In genomic region chr22:23399367-23400285, GRCh38 we compare ENCODE assay signal across 18 cellular contexts.
DNase-seq lines count a peak whose midpoint lies in the region; ATAC-seq, FAIRE-seq and TF ChIP-seq lines count a peak whose summit lies in the region.
"Had no signal": no experiment of that assay in that cellular context is flagged by ENCODE, and none has a peak within 500 bp of the region (broad histone marks: within the 10 kb centered on the region; RNA-seq: fewer than 3 reads in every experiment).

No MANE protein-coding gene starts in this region.

- H2BK12ac ChIP-seq in trophoblast cell (ENCODE audit: low read length) = peak overlapping the region; percentile 27

- DNase-seq in Right ventricle myocardium inferior (ENCODE audit: missing footprints) (peak; percentile 17), heart right ventricle (no peak), kidney (peak; percentile 80), trophoblast cell (peak in 1 of 2 donors; percentile 34), NCI-H2196 (lab: John Stamatoyannopoulos, UW; ENCODE audit: unreplicated experiment) (no peak)
- no peak for DNase-seq in activated CD8-positive, alpha-beta memory T cell treated with anti-CD3 and anti-CD28 coated beads, Interleukin-2, amount 50 U/mL, for 48 hours
- DNase-seq: CD4-positive, CD25-positive, alpha-beta regulatory T cell; KBM-7; NCI-H1048; NCI-H1694; NCI-H345; NCI-H526 treated with DMSO at 0.1 percent for 48 hours; OCI-M1 had no signal

- TF ChIP-seq CTCF in heart right ventricle (IDR thresholded peaks at IDR 0.05) = no peak
- no peak for TF ChIP-seq CTCF in kidney (IDR thresholded peaks at IDR 0.05; ENCODE audit: borderline replicate concordance, extremely low read depth, insufficient read depth)

- H2BK5ac ChIP-seq in trophoblast cell (ENCODE audit: low read depth, low read length, poor library complexity) = no peak overlapping the region

- H2BK120ac ChIP-seq in trophoblast cell (ENCODE audit: insufficient read depth, low read length, poor library complexity) = no peak overlapping the region

- H3K14ac ChIP-seq in trophoblast cell (ENCODE audit: low read length) = peak overlapping the region; percentile 27

- H3K27me3 ChIP-seq in heart right ventricle = peaks cover 0 to 29% (median 11%) of the 10 kb centered on the region in 7 donors
- H3K27me3 ChIP-seq in trophoblast cell (ENCODE audit: insufficient read depth, low read length) = no peaks in the 10 kb centered on the region

- peaks cover 0 to 6% (median 0%) of the 10 kb centered on the region in 9 donors for H3K4me1 ChIP-seq in heart right ventricle
- peaks cover 0 to 2% of the 10 kb centered on the region in 2 donors for H3K4me1 ChIP-seq in kidney (ENCODE audit: control insufficient read depth in 1 of 2, insufficient read depth in 1 of 2, low read depth in 1 of 2, low read length in 2 of 2)
- H3K4me1 ChIP-seq in trophoblast cell (ENCODE audit: control insufficient read depth in 1 of 2, insufficient read depth in 2 of 2, low read length in 2 of 2) = peaks cover 30 to 37% of the 10 kb centered on the region in 2 experiments

- no peak overlapping the region for H3K23ac ChIP-seq in trophoblast cell (ENCODE audit: low read length)

- peak overlapping the region; percentile 44 for H3K18ac ChIP-seq in trophoblast cell (ENCODE audit: low read length)

- no peak overlapping the region for H4K12ac ChIP-seq in trophoblast cell (ENCODE audit: low read depth, low read length)

- H4K91ac ChIP-seq in trophoblast cell (ENCODE audit: low read depth, low read length) = peak overlapping the region; percentile 47

- 80 to 83% methylated on average over 46 of the region's 46 CpGs for WGBS in heart right ventricle, 2 donors
- no CpG with 5 or more reads among the region's 46 CpGs for WGBS in trophoblast cell (ENCODE audit: extremely low coverage, insufficient coverage, insufficient read length)

- H3K27ac ChIP-seq in heart right ventricle (no peak overlapping the region), kidney (ENCODE audit: low read depth in 2 of 2, low read length in 2 of 2) (no peak overlapping the region), trophoblast cell (ENCODE audit: low read depth, low read length) (no peak overlapping the region)
- H3K27ac ChIP-seq: A549 had no signal

- no peak overlapping the region for H2AFZ ChIP-seq in trophoblast cell (ENCODE audit: insufficient read depth, low read length, poor library complexity)
- H2AFZ ChIP-seq: GM23338 had no signal

- H3K4me3 ChIP-seq in heart right ventricle = no peak overlapping the region
- H3K4me3 ChIP-seq in kidney (ENCODE audit: low read length in 2 of 2) = no peak overlapping the region
- H3K4me3 ChIP-seq in trophoblast cell (ENCODE audit: low read depth, low read length) = no peak overlapping the region
- H3K4me3 ChIP-seq: A549, GM23338 had no signal

- no peaks in the 10 kb centered on the region for H3K36me3 ChIP-seq in heart right ventricle
- H3K36me3 ChIP-seq in kidney (ENCODE audit: control insufficient read depth in 1 of 2, insufficient read depth in 2 of 2, low read length in 2 of 2) = no peaks in the 10 kb centered on the region
- peaks cover 41 to 44% of the 10 kb centered on the region in 2 experiments for H3K36me3 ChIP-seq in trophoblast cell (ENCODE audit: control insufficient read depth in 1 of 2, insufficient read depth in 2 of 2, low read length in 2 of 2)

- H3K79me2 ChIP-seq in trophoblast cell (ENCODE audit: control insufficient read depth, insufficient read depth, low read length, poor library complexity) = peaks cover 9% of the 10 kb centered on the region

- ATAC-seq in Right ventricle myocardium inferior = no peak
- ATAC-seq in heart right ventricle = no peak
- ATAC-seq in GM19035 (IDR thresholded peaks at IDR 0.05; ENCODE audit: unreplicated experiment) = no peak
- no peak for ATAC-seq in GM18861 (IDR thresholded peaks at IDR 0.05; ENCODE audit: unreplicated experiment)
- ATAC-seq: A549, GM23338 had no signal

- no peak overlapping the region for H3K9ac ChIP-seq in kidney (ENCODE audit: low read length in 2 of 2)
- no peak overlapping the region for H3K9ac ChIP-seq in trophoblast cell (ENCODE audit: low read length)

- intact Hi-C loops in Right ventricle myocardium inferior (cut with DNase I) = no loop called here
- intact Hi-C loops in heart right ventricle (cut with DNase I) = loop anchor here in 4 of 10 donors (5.0 to 10.0 kb wide), 3 partner anchors 133 to 138 kb away; no protein-coding TSS in a partner anchor
- intact Hi-C loops in kidney (cut with DNase I) = no loop called here

- no peak overlapping the region for H4K8ac ChIP-seq in trophoblast cell (ENCODE audit: low read depth, low read length)

- no peak for FAIRE-seq in kidney (lab: Jason Lieb, UNC)
- FAIRE-seq: A549, GM12892 had no signal

- H3K4me2 ChIP-seq in trophoblast cell (ENCODE audit: low read length) = no peak overlapping the region
- H3K4me2 ChIP-seq: A549, GM23338 had no signal

- H3K9me3 ChIP-seq in heart right ventricle (no peaks in the 10 kb centered on the region), kidney (ENCODE audit: control insufficient read depth in 1 of 2, low read length in 2 of 2) (no peaks in the 10 kb centered on the region), trophoblast cell (ENCODE audit: insufficient read depth, low read depth, low read length) (peaks cover 8% of the 10 kb centered on the region)
- H3K9me3 ChIP-seq: A549 had no signal

- peaks cover 24% of the 10 kb centered on the region for H3K79me1 ChIP-seq in trophoblast cell (ENCODE audit: low read length)

- H2AK5ac ChIP-seq in trophoblast cell (ENCODE audit: low read length) = peak overlapping the region; percentile 19

- H3K4ac ChIP-seq in trophoblast cell (ENCODE audit: low read depth, low read length) = peak overlapping the region; percentile 14

Comparison
In these comparisons a context has a peak if more than half of its experiments do, and no peak if none do; other contexts are left out.
1. DNase-seq: peak in Right ventricle myocardium inferior (single experiment) and kidney (single experiment); none in heart right ventricle (0 of 2), activated CD8-positive, alpha-beta memory T cell treated with anti-CD3 and anti-CD28 coated beads, Interleukin-2, amount 50 U/mL, for 48 hours (single experiment) and NCI-H2196 (single experiment).